Comparison of ENCODE assay signal across 21 cellular contexts in genomic region chr4:86181585-86181984, GRCh38.
DNase-seq lines count a peak whose midpoint lies in the region; ATAC-seq, FAIRE-seq and TF ChIP-seq lines count a peak whose summit lies in the region.
"Had no signal": no experiment of that assay in that cellular context is flagged by ENCODE, and none has a peak within 500 bp of the region (broad histone marks: within the 10 kb centered on the region; RNA-seq: fewer than 3 reads in every experiment).

No MANE protein-coding gene starts in this region.

- no peaks in the 10 kb centered on the region for H3K4me1 ChIP-seq in smooth muscle cell (ENCODE audit: low read depth)
- H3K4me1 ChIP-seq: BLaER1 treated with 17β-estradiol and CSF1 and Interleukin-3, amounts not matched to agents 10 nM and 100 nM; breast epithelium; stomach had no signal

- H4K20me1 ChIP-seq in smooth muscle cell (ENCODE audit: low read depth), result no peaks in the 10 kb centered on the region
- H4K20me1 ChIP-seq: BLaER1 treated with 17β-estradiol and CSF1 and Interleukin-3, amounts not matched to agents 10 nM and 100 nM had no signal

- no peak for ATAC-seq in esophagus mucosa
- ATAC-seq: activated CD4-positive, CD25-positive, alpha-beta regulatory T cell treated with anti-CD3 and anti-CD28 coated beads, Interleukin-2, amount 50 U/mL, for 24 hours; left colon had no signal

- H3K79me2 ChIP-seq in smooth muscle cell (ENCODE audit: low read depth), result no peaks in the 10 kb centered on the region

- DNase-seq in GM03348 (ENCODE audit: low spot score) (peak; percentile 41), RCC 7860 (ENCODE audit: low spot score) (peak; percentile 8), fibroblast of pulmonary artery (ENCODE audit: low read depth) (peak; percentile 45), smooth muscle cell (lab: John Stamatoyannopoulos, UW; ENCODE audit: unreplicated experiment) (no peak), H7 (no peak)
- no peak for DNase-seq in activated naive CD4-positive, alpha-beta T cell (lab: John Stamatoyannopoulos, UW)
- DNase-seq: activated naive CD8-positive, alpha-beta T cell treated with anti-CD3 and anti-CD28 coated beads for 36 hours; left colon; midbrain; NCI-H1436; NCI-H82; nephron progenitor cell; small intestine; stimulated activated CD4-positive, alpha-beta T cell treated with anti-CD3 and anti-CD28 coated beads, Interleukin-4, amount 100 ng/mL, for 1 hour; stomach; trophoblast cell had no signal

- H3K9me3 ChIP-seq in smooth muscle cell (replicated peaks; ENCODE audit: low read depth), result peaks cover 7% of the 10 kb centered on the region

- no peaks in the 10 kb centered on the region for H3F3A ChIP-seq in smooth muscle cell (ENCODE audit: low read depth)

- H3K27ac ChIP-seq in smooth muscle cell (ENCODE audit: low read depth), result no peak overlapping the region
- H3K27ac ChIP-seq: BLaER1 treated with 17β-estradiol and CSF1 and Interleukin-3, amounts not matched to agents 10 nM and 100 nM; breast epithelium; stomach had no signal

- WGBS in smooth muscle cell (ENCODE audit: low lambda C conversion rate), result 20% methylated on average over 1 of the region's 1 CpG

- H3K9ac ChIP-seq in smooth muscle cell (ENCODE audit: low read depth), result no peak overlapping the region
- H3K9ac ChIP-seq: BLaER1 treated with 17β-estradiol and CSF1 and Interleukin-3, amounts not matched to agents 10 nM and 100 nM had no signal

- peak; percentile 12 for FAIRE-seq in RCC 7860 (lab: Jason Lieb, UNC)
- FAIRE-seq: endothelial cell of umbilical vein, small intestine had no signal

- TF ChIP-seq CTCF in fibroblast of pulmonary artery (IDR thresholded peaks at IDR 0.05; ENCODE audit: low read length, missing control alignments) (no peak), smooth muscle cell (IDR thresholded peaks at IDR 0.05; ENCODE audit: borderline replicate concordance, insufficient read depth, poor library complexity, severe bottlenecking) (no peak)

- no peak overlapping the region for H2AFZ ChIP-seq in smooth muscle cell (ENCODE audit: low read depth)

- H3K4me2 ChIP-seq in smooth muscle cell, result peak overlapping the region; percentile 42
- H3K4me2 ChIP-seq: BLaER1 treated with 17β-estradiol and CSF1 and Interleukin-3, amounts not matched to agents 10 nM and 100 nM had no signal

- H3K36me3 ChIP-seq in smooth muscle cell (ENCODE audit: low read depth) (no peaks in the 10 kb centered on the region), H7 (replicated peaks; ENCODE audit: control insufficient read depth, insufficient read depth, low read length) (no peaks in the 10 kb centered on the region)
- H3K36me3 ChIP-seq: BLaER1 treated with 17β-estradiol and CSF1 and Interleukin-3, amounts not matched to agents 10 nM and 100 nM; stomach had no signal

- H3K4me3 ChIP-seq in fibroblast of pulmonary artery (replicated peaks; ENCODE audit: low read depth, low read length) (no peak overlapping the region), smooth muscle cell (no peak overlapping the region), H7 (ENCODE audit: insufficient read depth, low read depth, low read length) (no peak overlapping the region)
- H3K4me3 ChIP-seq: BLaER1 treated with 17β-estradiol and CSF1 and Interleukin-3, amounts not matched to agents 10 nM and 100 nM; breast epithelium; stomach had no signal

- H3K27me3 ChIP-seq in smooth muscle cell (ENCODE audit: low read depth), result no peaks in the 10 kb centered on the region
- H3K27me3 ChIP-seq in H7 (ENCODE audit: control insufficient read depth, insufficient read depth, low read length), result no peaks in the 10 kb centered on the region
- H3K27me3 ChIP-seq: BLaER1 treated with 17β-estradiol and CSF1 and Interleukin-3, amounts not matched to agents 10 nM and 100 nM; breast epithelium; stomach had no signal

Comparison
In these comparisons a context has a peak if more than half of its experiments do, and no peak if none do; other contexts are left out.
1. DNase-seq: peak in GM03348 (single experiment), RCC 7860 (single experiment) and fibroblast of pulmonary artery (single experiment); none in smooth muscle cell (single experiment), activated naive CD4-positive, alpha-beta T cell (0 of 4) and H7 (single experiment).